In the genomic region with DNA sequence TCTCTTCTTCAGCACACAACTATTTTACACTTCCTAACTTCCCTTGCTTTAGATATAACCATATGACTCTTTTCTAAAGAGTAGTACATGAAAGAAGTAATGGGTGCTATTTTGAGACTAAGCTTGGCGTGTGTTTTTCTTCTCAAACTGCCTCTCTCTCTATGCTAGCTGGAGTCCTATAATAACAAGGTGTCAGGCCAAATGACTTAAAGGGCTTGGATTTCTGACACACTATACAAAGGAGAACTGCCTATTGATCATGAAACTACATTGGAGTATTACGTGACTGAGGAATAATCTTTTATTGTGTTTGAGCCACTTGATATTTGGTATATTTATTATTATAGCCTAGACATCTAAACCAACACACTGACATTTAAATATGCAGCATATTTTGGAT, we compare ENCODE assay signal across 35 cellular contexts.
DNase-seq lines count a peak whose midpoint lies in the region; ATAC-seq and TF ChIP-seq lines count a peak whose summit lies in the region.
"Had no signal": no experiment of that assay in that cellular context is flagged by ENCODE, and none has a peak within 500 bp of the region (broad histone marks: within the 10 kb centered on the region; RNA-seq: fewer than 3 reads in every experiment).

No MANE protein-coding gene starts in this region.

- no peak overlapping the region for H2BK120ac ChIP-seq in H9 (ENCODE audit: low read depth, low read length, poor library complexity, severe bottlenecking)

- H3K79me2 ChIP-seq in GM23338 (replicated peaks; ENCODE audit: insufficient read depth) = no peaks in the 10 kb centered on the region
- H3K79me2 ChIP-seq in H9 (ENCODE audit: insufficient read depth, low read length) = no peaks in the 10 kb centered on the region
- H3K79me2 ChIP-seq in neural cell (replicated peaks; ENCODE audit: insufficient read depth, low read length) = no peaks in the 10 kb centered on the region
- H3K79me2 ChIP-seq in neural progenitor cell (ENCODE audit: low read depth) = no peaks in the 10 kb centered on the region

- H2BK20ac ChIP-seq in H9 (ENCODE audit: low read depth, low read length, poor library complexity, severe bottlenecking) = no peak overlapping the region

- H3K23me2 ChIP-seq in H9 (ENCODE audit: insufficient read length, low read depth, low read length, poor library complexity, severe bottlenecking) = no peaks in the 10 kb centered on the region

- H3K9me3 Mint-ChIP-seq in GM23338 = peaks cover 3% of the 10 kb centered on the region; the same call in 2 of the 3 replicates
- peaks cover 3 to 4% of the 10 kb centered on the region in 2 experiments; a peak in 4 of 5 replicates for H3K9me3 Mint-ChIP-seq in H9
- H3K9me3 Mint-ChIP-seq in neural progenitor cell = no peaks in the 10 kb centered on the region

- H3K4me1 Mint-ChIP-seq in GM23338 (peaks cover 27% of the 10 kb centered on the region), H9 (peaks cover 27% of the 10 kb centered on the region in 2 experiments), neural progenitor cell (no peaks in the 10 kb centered on the region)
- H3K4me1 Mint-ChIP-seq: CD14-positive monocyte; CD4-positive, alpha-beta memory T cell; CD4-positive, CD25-positive, alpha-beta regulatory T cell; CD8-positive, alpha-beta memory T cell had no signal

- peaks cover 1% of the 10 kb centered on the region for H3K27me3 Mint-ChIP-seq in GM23338 (ENCODE audit: insufficient read depth, low read depth, poor library complexity)
- no peaks in the 10 kb centered on the region for H3K27me3 Mint-ChIP-seq in H9 (ENCODE audit: low read depth)
- H3K27me3 Mint-ChIP-seq in neural progenitor cell (ENCODE audit: insufficient read depth, low read depth) = peaks cover 2% of the 10 kb centered on the region
- H3K27me3 Mint-ChIP-seq: B cell; CD4-positive, alpha-beta memory T cell; CD4-positive, alpha-beta T cell; CD4-positive, CD25-positive, alpha-beta regulatory T cell; CD8-positive, alpha-beta memory T cell had no signal

- H3K9me2 ChIP-seq in GM23338 (ENCODE audit: insufficient read depth) (no peaks in the 10 kb centered on the region), neural cell (ENCODE audit: insufficient read depth, low read length) (no peaks in the 10 kb centered on the region)

- H3K9me3 ChIP-seq in H9 (ENCODE audit: control insufficient read depth, low read depth, low read length) = no peaks in the 10 kb centered on the region
- H3K9me3 ChIP-seq in neural cell (ENCODE audit: low read length) = no peaks in the 10 kb centered on the region
- no peaks in the 10 kb centered on the region for H3K9me3 ChIP-seq in neural progenitor cell (ENCODE audit: low read depth)
- no peaks in the 10 kb centered on the region for H3K9me3 ChIP-seq in colonic mucosa
- H3K9me3 ChIP-seq: A549, BE2C, BLaER1, Caco-2 had no signal

- TF ChIP-seq EP300 in neural cell (conservative IDR thresholded peaks at IDR 0.05; ENCODE audit: poor library complexity, severe bottlenecking) = peak; percentile 92

- peaks cover 21% of the 10 kb centered on the region for H3K4me1 ChIP-seq in GM23338 (ENCODE audit: insufficient read depth)
- H3K4me1 ChIP-seq in H9 (ENCODE audit: insufficient read depth, low read length) = peaks cover 4% of the 10 kb centered on the region; the same call in 1 of the 2 replicates
- H3K4me1 ChIP-seq in neural progenitor cell = no peaks in the 10 kb centered on the region
- H3K4me1 ChIP-seq in colonic mucosa = no peaks in the 10 kb centered on the region
- H3K4me1 ChIP-seq: A549, BE2C, Caco-2 had no signal

- H3K27ac ChIP-seq in GM23338 (ENCODE audit: low read depth) (no peak overlapping the region; the same call in 1 of the 2 replicates), H9 (ENCODE audit: insufficient read length, low read depth, low read length) (no peak overlapping the region), neural cell (ENCODE audit: low read length) (peak overlapping the region; percentile 30), neural progenitor cell (no peak overlapping the region), colonic mucosa (no peak overlapping the region)
- H3K27ac ChIP-seq: 22Rv1; A549; BLaER1; BLaER1 treated with 17β-estradiol and CSF1 and Interleukin-3, amounts not matched to agents 10 nM and 100 nM; C4-2B had no signal

- H3F3A ChIP-seq in GM23338 (replicated peaks; ENCODE audit: low read depth) (no peaks in the 10 kb centered on the region), neural cell (ENCODE audit: insufficient read depth, low read length, poor library complexity, severe bottlenecking) (no peaks in the 10 kb centered on the region), neural progenitor cell (ENCODE audit: low read depth) (no peaks in the 10 kb centered on the region)

- H4K91ac ChIP-seq in H9 (ENCODE audit: insufficient read length, low read depth, low read length) = no peak overlapping the region

- peak overlapping the region; percentile 84; the same call in 1 of the 2 replicates for H3K27ac Mint-ChIP-seq in GM23338
- H3K27ac Mint-ChIP-seq in H9 = peak overlapping the region in 2 of 3 experiments; percentile 50 to 63; a peak in 4 of 7 replicates
- H3K27ac Mint-ChIP-seq in neural progenitor cell = no peak overlapping the region
- H3K27ac Mint-ChIP-seq: B cell; CD14-positive monocyte; CD4-positive, alpha-beta memory T cell; CD4-positive, alpha-beta T cell; CD4-positive, CD25-positive, alpha-beta regulatory T cell; CD8-positive, alpha-beta memory T cell; CD8-positive, alpha-beta T cell had no signal

- ATAC-seq in GM23338 (no peak), left cardiac atrium (no peak)
- ATAC-seq: A549; CD8-positive, alpha-beta T cell had no signal

- H3K9ac ChIP-seq in H9 (ENCODE audit: extremely low read depth, insufficient read length, low read length) (no peak overlapping the region), neural cell (ENCODE audit: low read length) (no peak overlapping the region), neural progenitor cell (no peak overlapping the region), colonic mucosa (ENCODE audit: low read depth in 2 of 2, low read length in 2 of 2) (no peak overlapping the region)
- H3K9ac ChIP-seq: BLaER1; BLaER1 treated with 17β-estradiol and CSF1 and Interleukin-3, amounts not matched to agents 10 nM and 100 nM had no signal

- no peak overlapping the region for H3K14ac ChIP-seq in H9 (ENCODE audit: insufficient read depth, low read length)

- no CpG with 5 or more reads among the region's 2 CpGs for whole genome bisulfite sequencing in H9 (ENCODE audit: extremely low coverage, insufficient read length, low lambda C conversion rate)

- no peak overlapping the region for H3T11ph ChIP-seq in H9 (ENCODE audit: low read length)

- peak; percentile 8 for TF ChIP-seq RAD21 in neural cell (conservative IDR thresholded peaks at IDR 0.05)

- DNase-seq in GM23338 (ENCODE audit: low spot score) (no peak), H9 (no peak), neural progenitor cell (ENCODE audit: low spot score) (no peak), NOMO-1 (lab: John Stamatoyannopoulos, UW; ENCODE audit: unreplicated experiment in 2 of 2) (no peak), left cardiac atrium (no peak), colonic mucosa (no peak)
- no peak for DNase-seq in activated naive CD4-positive, alpha-beta T cell (lab: John Stamatoyannopoulos, UW)
- DNase-seq: 8988T; ACHN; AML-193; BE2C; C1 segment of cervical spinal cord; Caco-2; Calu3; CD4-positive, alpha-beta memory T cell; CD4-positive, alpha-beta T cell; CD4-positive, CD25-positive, alpha-beta regulatory T cell; CD8-positive, alpha-beta memory T cell; CD8-positive, alpha-beta T cell; COR-L47; DMS 273 treated with DMSO at 0.1 percent for 48 hours; DMS153; DMS53; DMS79; DMS79 treated with DMSO at 0.1 percent for 48 hours; DND-41; EL had no signal

- no peak overlapping the region for H2BK12ac ChIP-seq in H9 (ENCODE audit: insufficient read length, low read depth, low read length)

- H2AFZ ChIP-seq in GM23338 (no peak overlapping the region; the same call in 1 of the 2 replicates), H9 (ENCODE audit: low read length) (no peak overlapping the region), neural cell (ENCODE audit: low read depth, low read length) (no peak overlapping the region), neural progenitor cell (replicated peaks) (peak overlapping the region; percentile 48)

- H4K20me1 ChIP-seq in GM23338 (replicated peaks; ENCODE audit: insufficient read depth) (no peaks in the 10 kb centered on the region), H9 (ENCODE audit: control insufficient read depth, insufficient read depth, insufficient read length) (no peaks in the 10 kb centered on the region), neural cell (ENCODE audit: insufficient read depth) (no peaks in the 10 kb centered on the region), neural progenitor cell (ENCODE audit: low read depth) (no peaks in the 10 kb centered on the region)
- H4K20me1 ChIP-seq: BLaER1; BLaER1 treated with 17β-estradiol and CSF1 and Interleukin-3, amounts not matched to agents 10 nM and 100 nM had no signal

- no peak overlapping the region for H3K23ac ChIP-seq in H9 (ENCODE audit: insufficient read length, low read depth, low read length)

- no peak overlapping the region for H2BK15ac ChIP-seq in H9 (ENCODE audit: low read depth, low read length)

- H3K36me3 ChIP-seq in GM23338 (ENCODE audit: insufficient read depth) (no peaks in the 10 kb centered on the region), neural cell (ENCODE audit: insufficient read depth, low read length) (no peaks in the 10 kb centered on the region), neural progenitor cell (no peaks in the 10 kb centered on the region), colonic mucosa (no peaks in the 10 kb centered on the region)
- H3K36me3 ChIP-seq: BE2C; BLaER1; BLaER1 treated with 17β-estradiol and CSF1 and Interleukin-3, amounts not matched to agents 10 nM and 100 nM had no signal

- H3K56ac ChIP-seq in H9 (ENCODE audit: insufficient read length, low read depth, low read length) = no peak overlapping the region

- H2BK5ac ChIP-seq in H9 (ENCODE audit: insufficient read length, low read length) = no peak overlapping the region

- H3K27me3 ChIP-seq in GM23338 (ENCODE audit: insufficient read depth) (no peaks in the 10 kb centered on the region), H9 (ENCODE audit: insufficient read depth, low read length) (no peaks in the 10 kb centered on the region), neural cell (ENCODE audit: insufficient read depth, low read depth, low read length) (no peaks in the 10 kb centered on the region), neural progenitor cell (no peaks in the 10 kb centered on the region), colonic mucosa (no peaks in the 10 kb centered on the region)
- H3K27me3 ChIP-seq: BE2C; BLaER1; BLaER1 treated with 17β-estradiol and CSF1 and Interleukin-3, amounts not matched to agents 10 nM and 100 nM had no signal

- no peak overlapping the region for H4K5ac ChIP-seq in H9 (ENCODE audit: insufficient read length, low read depth, low read length)

- H2AK5ac ChIP-seq in H9 (ENCODE audit: insufficient read length, low read length) = no peak overlapping the region

- H3K4me3 Mint-ChIP-seq in GM23338 (no peak overlapping the region), H9 (no peak overlapping the region), neural progenitor cell (no peak overlapping the region)
- H3K4me3 Mint-ChIP-seq: B cell; CD14-positive monocyte; CD4-positive, alpha-beta memory T cell; CD4-positive, alpha-beta T cell; CD4-positive, CD25-positive, alpha-beta regulatory T cell; CD8-positive, alpha-beta memory T cell; CD8-positive, alpha-beta T cell had no signal

- H3K4me2 ChIP-seq in GM23338 (peak overlapping the region; percentile 10), H9 (ENCODE audit: insufficient read depth, insufficient read length, low read length) (no peak overlapping the region), neural cell (ENCODE audit: low read length) (no peak overlapping the region), neural progenitor cell (no peak overlapping the region)
- H3K4me2 ChIP-seq: A549; BLaER1; BLaER1 treated with 17β-estradiol and CSF1 and Interleukin-3, amounts not matched to agents 10 nM and 100 nM had no signal

- TF ChIP-seq CTCF in GM23338 (conservative IDR thresholded peaks at IDR 0.05; ENCODE audit: low read depth in 2 of 2) (no peak), H9 (conservative IDR thresholded peaks at IDR 0.05) (no peak), neural cell (IDR thresholded peaks at IDR 0.05; ENCODE audit: poor library complexity, severe bottlenecking) (no peak), neural progenitor cell (IDR thresholded peaks at IDR 0.05) (no peak), colonic mucosa (IDR thresholded peaks at IDR 0.05) (no peak)

- H3K4me3 ChIP-seq in GM23338 (no peak overlapping the region), neural cell (ENCODE audit: low read length) (no peak overlapping the region), neural progenitor cell (no peak overlapping the region), colonic mucosa (no peak overlapping the region)
- H3K4me3 ChIP-seq: A549; BLaER1; BLaER1 treated with 17β-estradiol and CSF1 and Interleukin-3, amounts not matched to agents 10 nM and 100 nM had no signal

- intact Hi-C loops in left cardiac atrium (cut with DNase I) (no loop called here), colonic mucosa (cut with DNase I) (no loop called here)

- no peaks in the 10 kb centered on the region for H3K79me1 ChIP-seq in H9 (ENCODE audit: insufficient read depth, low read depth, low read length, poor library complexity, severe bottlenecking)

- no peak overlapping the region for H4K8ac ChIP-seq in H9 (replicated peaks; ENCODE audit: insufficient read length, low read depth, low read length)

- no peak overlapping the region for H3K18ac ChIP-seq in H9 (ENCODE audit: insufficient read length, low read depth, low read length)

- no peak overlapping the region for H3K4ac ChIP-seq in H9 (ENCODE audit: low read depth, low read length)

- H3K36me3 Mint-ChIP-seq in GM23338 (ENCODE audit: low read depth) = peaks cover 4% of the 10 kb centered on the region; the same call in 1 of the 3 replicates
- H3K36me3 Mint-ChIP-seq in H9 (ENCODE audit: insufficient read depth in 1 of 3, low read depth in 3 of 3) = peaks cover 2 to 4% (median 3%) of the 10 kb centered on the region in 3 experiments; a peak in 5 of 7 replicates
- H3K36me3 Mint-ChIP-seq in neural progenitor cell = no peaks in the 10 kb centered on the region
- H3K36me3 Mint-ChIP-seq: CD14-positive monocyte; CD4-positive, alpha-beta memory T cell; CD4-positive, CD25-positive, alpha-beta regulatory T cell; CD8-positive, alpha-beta memory T cell; CD8-positive, alpha-beta T cell had no signal
